ENCODE assay signal across 1 cellular context in genomic region chr19:47240996-47241918, GRCh38.
TF ChIP-seq lines count a peak whose summit lies in the region.

No MANE protein-coding gene starts in this region.

TF ChIP-seq in HEK293, 187 proteins besides CTCF, POLR2A, EP300 and RAD21 (continued from another document and continues in another):
- TF ChIP-seq ZNF280D (tag by site-specific recombination; IDR thresholded peaks at IDR 0.05), result no peak; the same call in 1 of the 2 replicates
- TF ChIP-seq ZBTB20 (tag by site-specific recombination; IDR thresholded peaks at IDR 0.05), result peak; percentile 76
- 0 out of 2 replicates have a peak, but pooled peaks have one; percentile 18 for TF ChIP-seq ZSCAN23 (tag by site-specific recombination; IDR thresholded peaks at IDR 0.05)
- TF ChIP-seq ZXDB (tag by site-specific recombination; IDR thresholded peaks at IDR 0.05), result peak; percentile 86
- TF ChIP-seq ZBTB1 (tag by site-specific recombination; IDR thresholded peaks at IDR 0.05), result no peak; the same call in 1 of the 2 replicates
- TF ChIP-seq ZBTB49 (tag by site-specific recombination; IDR thresholded peaks at IDR 0.05; ENCODE audit: low read depth), result no peak
- no peak for TF ChIP-seq ZNF548 (tag by site-specific recombination; IDR thresholded peaks at IDR 0.05)
- TF ChIP-seq ZNF121 (tag by site-specific recombination; IDR thresholded peaks at IDR 0.05), result no peak; the same call in 1 of the 2 replicates
- peak; percentile 98 for TF ChIP-seq ZNF398 (tag by site-specific recombination; IDR thresholded peaks at IDR 0.05)
- no peak for TF ChIP-seq ZNF239 (tag by site-specific recombination; IDR thresholded peaks at IDR 0.05)
- TF ChIP-seq ZNF664 (tag by site-specific recombination; IDR thresholded peaks at IDR 0.05), result peak; percentile 54; the same call in 1 of the 2 replicates
- no peak for TF ChIP-seq ZNF473 (tag by site-specific recombination; IDR thresholded peaks at IDR 0.05)
- TF ChIP-seq PBX3 (CRISPR knock-in tag; IDR thresholded peaks at IDR 0.05), result no peak
- TF ChIP-seq ZNF623 (tag by site-specific recombination; IDR thresholded peaks at IDR 0.05), result 0 out of 2 replicates have a peak, but pooled peaks have one; percentile 26
- TF ChIP-seq ZNF658 (tag by site-specific recombination; IDR thresholded peaks at IDR 0.05), result no peak
- peak; percentile 86 for TF ChIP-seq SP7 (tag by site-specific recombination; IDR thresholded peaks at IDR 0.05)
- TF ChIP-seq ZNF514 (tag by site-specific recombination; IDR thresholded peaks at IDR 0.05), result no peak
- no peak for TF ChIP-seq ZNF202 (tag by site-specific recombination; IDR thresholded peaks at IDR 0.05; ENCODE audit: borderline replicate concordance)
- 0 out of 2 replicates have a peak, but pooled peaks have one; percentile 6 for TF ChIP-seq BCL11B (tag by site-specific recombination; IDR thresholded peaks at IDR 0.05; ENCODE audit: low read depth)
- TF ChIP-seq ZSCAN4 (tag by site-specific recombination; IDR thresholded peaks at IDR 0.05), result peak; percentile 99
- TF ChIP-seq ZNF155 (tag by site-specific recombination; IDR thresholded peaks at IDR 0.05), result no peak
- 0 out of 2 replicates have a peak, but pooled peaks have one; percentile 41 for TF ChIP-seq ZNF76 (tag by site-specific recombination; IDR thresholded peaks at IDR 0.05; ENCODE audit: borderline replicate concordance, low read depth)
- TF ChIP-seq WT1 (tag by site-specific recombination; IDR thresholded peaks at IDR 0.05), result 0 out of 2 replicates have a peak, but pooled peaks have one; percentile 17
- no peak for TF ChIP-seq ZNF362 (tag by site-specific recombination; IDR thresholded peaks at IDR 0.05)
- TF ChIP-seq ZNF341 (tag by site-specific recombination; IDR thresholded peaks at IDR 0.05; ENCODE audit: low read depth), result peak; percentile 95
- TF ChIP-seq ZBTB48 (tag by site-specific recombination; IDR thresholded peaks at IDR 0.05), result peak; percentile 48
- TF ChIP-seq ELK4 (IDR thresholded peaks at IDR 0.05; ENCODE audit: borderline replicate concordance, low read depth, low read length), result no peak
- TF ChIP-seq INSM2 (tag by site-specific recombination; IDR thresholded peaks at IDR 0.05), result no peak
- TF ChIP-seq EGR2 (tag by site-specific recombination; IDR thresholded peaks at IDR 0.05; ENCODE audit: low read depth), result peak; percentile 90
- TF ChIP-seq ZNF302 (tag by site-specific recombination; IDR thresholded peaks at IDR 0.05; ENCODE audit: low read depth), result no peak
- TF ChIP-seq ZNF350 (tag by site-specific recombination; IDR thresholded peaks at IDR 0.05), result no peak
- peak; percentile 72 for TF ChIP-seq ZNF324 (tag by site-specific recombination; IDR thresholded peaks at IDR 0.05)
- TF ChIP-seq IKZF3 (tag by site-specific recombination; IDR thresholded peaks at IDR 0.05), result no peak
- TF ChIP-seq ZNF335 (tag by site-specific recombination; conservative IDR thresholded peaks at IDR 0.05), result peak; percentile 53
- TF ChIP-seq ZNF221 (tag by site-specific recombination; IDR thresholded peaks at IDR 0.05; ENCODE audit: borderline replicate concordance), result no peak
- TF ChIP-seq ZNF521 (tag by site-specific recombination; IDR thresholded peaks at IDR 0.05), result no peak
- no peak for TF ChIP-seq TCF7L2 (IDR thresholded peaks at IDR 0.05; ENCODE audit: borderline replicate concordance, low read depth, low read length)
- peak; percentile 62 for TF ChIP-seq ZNF501 (tag by site-specific recombination; IDR thresholded peaks at IDR 0.05)
- TF ChIP-seq ZNF433 (tag by site-specific recombination; IDR thresholded peaks at IDR 0.05; ENCODE audit: low read depth), result no peak
- TF ChIP-seq ZNF555 (tag by site-specific recombination; conservative IDR thresholded peaks at IDR 0.05), result no peak
- no peak for TF ChIP-seq ZNF426 (tag by site-specific recombination; IDR thresholded peaks at IDR 0.05)
- TF ChIP-seq SCRT1 (tag by site-specific recombination; IDR thresholded peaks at IDR 0.05; ENCODE audit: borderline replicate concordance), result no peak; the same call in 1 of the 2 replicates
- peak; percentile 6; the same call in 1 of the 2 replicates for TF ChIP-seq TSHZ1 (tag by site-specific recombination; IDR thresholded peaks at IDR 0.05; ENCODE audit: borderline replicate concordance)
- TF ChIP-seq ZNF621 (tag by site-specific recombination; IDR thresholded peaks at IDR 0.05), result no peak
- TF ChIP-seq ZNF629 (tag by site-specific recombination; IDR thresholded peaks at IDR 0.05), result peak; percentile 76
